In the genomic region with DNA sequence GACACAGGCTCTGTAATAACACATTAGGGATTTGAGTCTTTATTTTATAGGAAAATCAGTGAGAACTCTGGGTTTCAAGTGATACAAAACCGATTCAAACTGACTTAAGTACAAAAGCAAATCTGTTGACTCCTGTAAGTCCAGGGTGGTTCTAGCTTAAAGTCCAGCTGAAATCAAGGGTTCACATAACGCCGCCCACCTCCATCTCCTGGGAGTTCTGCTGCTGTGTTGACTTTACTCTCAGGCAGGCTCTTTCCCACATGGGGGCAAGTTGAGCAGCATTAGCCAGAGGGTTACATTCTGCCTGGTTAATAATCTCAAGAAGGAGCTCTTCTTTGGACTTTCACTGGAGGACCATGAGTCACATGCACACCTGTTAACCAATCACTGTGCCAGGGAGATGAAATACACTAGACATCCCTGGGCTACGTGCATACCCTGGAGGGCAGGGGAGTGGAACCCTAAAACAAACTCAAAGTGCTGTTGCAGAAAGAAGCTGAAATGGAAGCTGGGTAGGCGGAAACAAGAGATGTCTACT, we compare ENCODE assay signal across 1 cellular context.
A peak's percentile ranks its signal among the peaks of the same experiment; 100 is the strongest.
TF ChIP-seq lines count a peak whose summit lies in the region.

No MANE protein-coding gene starts in this region.

TF ChIP-seq in HepG2, 621 proteins besides CTCF, POLR2A, EP300 and RAD21 (continued from another document and continues in another):
- TF ChIP-seq, protein P1, sequence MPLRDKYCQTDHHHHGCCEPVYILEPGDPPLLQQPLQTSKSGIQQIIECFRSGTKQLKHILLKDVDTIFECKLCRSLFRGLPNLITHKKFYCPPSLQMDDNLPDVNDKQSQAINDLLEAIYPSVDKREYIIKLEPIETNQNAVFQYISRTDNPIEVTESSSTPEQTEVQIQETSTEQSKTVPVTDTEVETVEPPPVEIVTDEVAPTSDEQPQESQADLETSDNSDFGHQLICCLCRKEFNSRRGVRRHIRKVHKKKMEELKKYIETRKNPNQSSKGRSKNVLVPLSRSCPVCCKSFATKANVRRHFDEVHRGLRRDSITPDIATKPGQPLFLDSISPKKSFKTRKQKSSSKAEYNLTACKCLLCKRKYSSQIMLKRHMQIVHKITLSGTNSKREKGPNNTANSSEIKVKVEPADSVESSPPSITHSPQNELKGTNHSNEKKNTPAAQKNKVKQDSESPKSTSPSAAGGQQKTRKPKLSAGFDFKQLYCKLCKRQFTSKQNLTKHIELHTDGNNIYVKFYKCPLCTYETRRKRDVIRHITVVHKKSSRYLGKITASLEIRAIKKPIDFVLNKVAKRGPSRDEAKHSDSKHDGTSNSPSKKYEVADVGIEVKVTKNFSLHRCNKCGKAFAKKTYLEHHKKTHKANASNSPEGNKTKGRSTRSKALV (CRISPR knock-in tag; IDR thresholded peaks at IDR 0.05) = peak; percentile 33; the same call in 1 of the 2 replicates
- no peak for TF ChIP-seq PHF5A (CRISPR knock-in tag; IDR thresholded peaks at IDR 0.05; ENCODE audit: low read depth, unreplicated experiment)
- TF ChIP-seq ZMYM3 (CRISPR knock-in tag; IDR thresholded peaks at IDR 0.05) = peak; percentile 57; the same call in 1 of the 2 replicates
- peak; percentile 96 for TF ChIP-seq POGZ (CRISPR knock-in tag; IDR thresholded peaks at IDR 0.05)
- TF ChIP-seq ZEB1 (IDR thresholded peaks at IDR 0.05; ENCODE audit: insufficient replicate concordance, low read depth) = no peak
- 0 out of 2 replicates have a peak, but pooled peaks have one; percentile 49 for TF ChIP-seq ZKSCAN8 (CRISPR knock-in tag; IDR thresholded peaks at IDR 0.05; ENCODE audit: borderline replicate concordance)
- no peak for TF ChIP-seq RBFOX2 (IDR thresholded peaks at IDR 0.05; ENCODE audit: low read depth, low read length)
- no peak for TF ChIP-seq SUZ12 (IDR thresholded peaks at IDR 0.05; ENCODE audit: low read depth, low read length)
- TF ChIP-seq AHR (CRISPR knock-in tag; IDR thresholded peaks at IDR 0.05) = no peak
- no peak for TF ChIP-seq ZNF136 (CRISPR knock-in tag; IDR thresholded peaks at IDR 0.05; ENCODE audit: low read depth)
- no peak for TF ChIP-seq ZMAT3 (CRISPR knock-in tag; conservative IDR thresholded peaks at IDR 0.05)
- no peak for TF ChIP-seq PCBP2 (optimal IDR thresholded peaks at IDR 0.05; ENCODE audit: low read depth, low read length, poor library complexity, severe bottlenecking)
- no peak for TF ChIP-seq SMAD9 (CRISPR knock-in tag; IDR thresholded peaks at IDR 0.05)
- TF ChIP-seq, protein P2, sequence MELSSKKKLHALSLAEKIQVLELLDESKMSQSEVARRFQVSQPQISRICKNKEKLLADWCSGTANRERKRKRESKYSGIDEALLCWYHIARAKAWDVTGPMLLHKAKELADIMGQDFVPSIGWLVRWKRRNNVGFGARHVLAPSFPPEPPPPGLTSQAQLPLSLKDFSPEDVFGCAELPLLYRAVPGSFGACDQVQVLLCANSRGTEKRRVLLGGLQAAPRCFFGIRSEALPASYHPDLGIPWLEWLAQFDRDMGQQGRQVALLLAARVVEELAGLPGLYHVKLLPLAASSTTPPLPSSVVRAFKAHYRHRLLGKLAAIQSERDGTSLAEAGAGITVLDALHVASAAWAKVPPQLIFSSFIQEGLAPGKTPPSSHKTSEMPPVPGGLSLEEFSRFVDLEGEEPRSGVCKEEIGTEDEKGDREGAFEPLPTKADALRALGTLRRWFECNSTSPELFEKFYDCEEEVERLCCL (CRISPR knock-in tag; IDR thresholded peaks at IDR 0.05; ENCODE audit: borderline replicate concordance) = no peak
- TF ChIP-seq, protein P3, sequence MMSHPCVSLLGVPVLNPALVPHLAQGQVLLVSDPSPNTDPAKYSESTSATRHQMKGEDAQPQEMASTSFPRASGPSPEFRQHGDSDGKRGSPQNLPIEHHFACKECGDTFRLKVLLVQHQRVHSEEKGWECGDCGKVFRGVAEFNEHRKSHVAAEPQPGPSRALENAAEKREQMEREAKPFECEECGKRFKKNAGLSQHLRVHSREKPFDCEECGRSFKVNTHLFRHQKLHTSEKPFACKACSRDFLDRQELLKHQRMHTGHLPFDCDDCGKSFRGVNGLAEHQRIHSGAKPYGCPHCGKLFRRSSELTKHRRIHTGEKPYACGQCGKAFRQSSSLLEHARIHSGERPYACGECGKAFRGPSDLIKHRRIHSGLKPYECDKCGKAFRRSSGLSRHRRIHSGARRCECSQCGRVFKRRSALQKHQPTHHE (CRISPR knock-in tag; IDR thresholded peaks at IDR 0.05; ENCODE audit: borderline replicate concordance) = no peak
- no peak for TF ChIP-seq ZFP36L2 (CRISPR knock-in tag; IDR thresholded peaks at IDR 0.05)
- TF ChIP-seq ZNF124 (CRISPR knock-in tag; IDR thresholded peaks at IDR 0.05) = no peak
- no peak for TF ChIP-seq JUNB (CRISPR knock-in tag; IDR thresholded peaks at IDR 0.05; ENCODE audit: borderline replicate concordance)
- TF ChIP-seq ZNF451 (CRISPR knock-in tag; IDR thresholded peaks at IDR 0.05) = no peak
- peak; percentile 71 for TF ChIP-seq ZNF501 (CRISPR knock-in tag; IDR thresholded peaks at IDR 0.05)
- TF ChIP-seq, protein P4, sequence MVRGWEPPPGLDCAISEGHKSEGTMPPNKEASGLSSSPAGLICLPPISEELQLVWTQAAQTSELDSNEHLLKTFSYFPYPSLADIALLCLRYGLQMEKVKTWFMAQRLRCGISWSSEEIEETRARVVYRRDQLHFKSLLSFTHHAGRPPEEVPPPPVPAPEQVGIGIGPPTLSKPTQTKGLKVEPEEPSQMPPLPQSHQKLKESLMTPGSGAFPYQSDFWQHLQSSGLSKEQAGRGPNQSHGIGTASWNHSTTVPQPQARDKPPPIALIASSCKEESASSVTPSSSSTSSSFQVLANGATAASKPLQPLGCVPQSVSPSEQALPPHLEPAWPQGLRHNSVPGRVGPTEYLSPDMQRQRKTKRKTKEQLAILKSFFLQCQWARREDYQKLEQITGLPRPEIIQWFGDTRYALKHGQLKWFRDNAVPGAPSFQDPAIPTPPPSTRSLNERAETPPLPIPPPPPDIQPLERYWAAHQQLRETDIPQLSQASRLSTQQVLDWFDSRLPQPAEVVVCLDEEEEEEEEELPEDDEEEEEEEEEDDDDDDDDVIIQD (CRISPR knock-in tag; IDR thresholded peaks at IDR 0.05; ENCODE audit: low read depth) = peak; percentile 90
- TF ChIP-seq GATAD1 (CRISPR knock-in tag; IDR thresholded peaks at IDR 0.05) = 0 out of 2 replicates have a peak, but pooled peaks have one; percentile 37
- TF ChIP-seq ZBTB8A (CRISPR knock-in tag; IDR thresholded peaks at IDR 0.05; ENCODE audit: borderline replicate concordance, low read depth) = no peak
- TF ChIP-seq, protein P5, sequence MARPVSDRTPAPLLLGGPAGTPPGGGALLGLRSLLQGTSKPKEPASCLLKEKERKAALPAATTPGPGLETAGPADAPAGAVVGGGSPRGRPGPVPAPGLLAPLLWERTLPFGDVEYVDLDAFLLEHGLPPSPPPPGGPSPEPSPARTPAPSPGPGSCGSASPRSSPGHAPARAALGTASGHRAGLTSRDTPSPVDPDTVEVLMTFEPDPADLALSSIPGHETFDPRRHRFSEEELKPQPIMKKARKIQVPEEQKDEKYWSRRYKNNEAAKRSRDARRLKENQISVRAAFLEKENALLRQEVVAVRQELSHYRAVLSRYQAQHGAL (CRISPR knock-in tag; IDR thresholded peaks at IDR 0.05; ENCODE audit: not compliant biosample characterization) = no peak
- no peak for TF ChIP-seq ZBTB7A (CRISPR knock-in tag; IDR thresholded peaks at IDR 0.05)
- TF ChIP-seq, protein P6, sequence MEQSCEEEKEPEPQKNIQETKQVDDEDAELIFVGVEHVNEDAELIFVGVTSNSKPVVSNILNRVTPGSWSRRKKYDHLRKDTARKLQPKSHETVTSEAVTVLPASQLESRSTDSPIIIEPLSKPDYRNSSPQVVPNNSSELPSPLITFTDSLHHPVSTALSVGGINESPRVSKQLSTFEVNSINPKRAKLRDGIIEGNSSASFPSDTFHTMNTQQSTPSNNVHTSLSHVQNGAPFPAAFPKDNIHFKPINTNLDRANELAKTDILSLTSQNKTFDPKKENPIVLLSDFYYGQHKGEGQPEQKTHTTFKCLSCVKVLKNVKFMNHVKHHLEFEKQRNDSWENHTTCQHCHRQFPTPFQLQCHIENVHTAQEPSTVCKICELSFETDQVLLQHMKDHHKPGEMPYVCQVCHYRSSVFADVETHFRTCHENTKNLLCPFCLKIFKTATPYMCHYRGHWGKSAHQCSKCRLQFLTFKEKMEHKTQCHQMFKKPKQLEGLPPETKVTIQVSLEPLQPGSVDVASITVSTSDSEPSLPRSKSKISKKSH (CRISPR knock-in tag; IDR thresholded peaks at IDR 0.05; ENCODE audit: borderline replicate concordance) = no peak
- no peak for TF ChIP-seq ZNF777 (CRISPR knock-in tag; IDR thresholded peaks at IDR 0.05)
- TF ChIP-seq, protein P7, sequence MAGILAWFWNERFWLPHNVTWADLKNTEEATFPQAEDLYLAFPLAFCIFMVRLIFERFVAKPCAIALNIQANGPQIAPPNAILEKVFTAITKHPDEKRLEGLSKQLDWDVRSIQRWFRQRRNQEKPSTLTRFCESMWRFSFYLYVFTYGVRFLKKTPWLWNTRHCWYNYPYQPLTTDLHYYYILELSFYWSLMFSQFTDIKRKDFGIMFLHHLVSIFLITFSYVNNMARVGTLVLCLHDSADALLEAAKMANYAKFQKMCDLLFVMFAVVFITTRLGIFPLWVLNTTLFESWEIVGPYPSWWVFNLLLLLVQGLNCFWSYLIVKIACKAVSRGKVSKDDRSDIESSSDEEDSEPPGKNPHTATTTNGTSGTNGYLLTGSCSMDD (CRISPR knock-in tag; IDR thresholded peaks at IDR 0.05) = no peak
- TF ChIP-seq, protein P8, sequence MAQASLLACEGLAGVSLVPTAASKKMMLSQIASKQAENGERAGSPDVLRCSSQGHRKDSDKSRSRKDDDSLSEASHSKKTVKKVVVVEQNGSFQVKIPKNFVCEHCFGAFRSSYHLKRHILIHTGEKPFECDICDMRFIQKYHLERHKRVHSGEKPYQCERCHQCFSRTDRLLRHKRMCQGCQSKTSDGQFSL (CRISPR knock-in tag; IDR thresholded peaks at IDR 0.05) = no peak
- no peak for TF ChIP-seq NFE2L1 (CRISPR knock-in tag; IDR thresholded peaks at IDR 0.05; ENCODE audit: borderline replicate concordance)
- TF ChIP-seq, protein P9, sequence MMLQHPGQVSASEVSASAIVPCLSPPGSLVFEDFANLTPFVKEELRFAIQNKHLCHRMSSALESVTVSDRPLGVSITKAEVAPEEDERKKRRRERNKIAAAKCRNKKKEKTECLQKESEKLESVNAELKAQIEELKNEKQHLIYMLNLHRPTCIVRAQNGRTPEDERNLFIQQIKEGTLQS (CRISPR knock-in tag; IDR thresholded peaks at IDR 0.05) = no peak
- TF ChIP-seq, protein P10, sequence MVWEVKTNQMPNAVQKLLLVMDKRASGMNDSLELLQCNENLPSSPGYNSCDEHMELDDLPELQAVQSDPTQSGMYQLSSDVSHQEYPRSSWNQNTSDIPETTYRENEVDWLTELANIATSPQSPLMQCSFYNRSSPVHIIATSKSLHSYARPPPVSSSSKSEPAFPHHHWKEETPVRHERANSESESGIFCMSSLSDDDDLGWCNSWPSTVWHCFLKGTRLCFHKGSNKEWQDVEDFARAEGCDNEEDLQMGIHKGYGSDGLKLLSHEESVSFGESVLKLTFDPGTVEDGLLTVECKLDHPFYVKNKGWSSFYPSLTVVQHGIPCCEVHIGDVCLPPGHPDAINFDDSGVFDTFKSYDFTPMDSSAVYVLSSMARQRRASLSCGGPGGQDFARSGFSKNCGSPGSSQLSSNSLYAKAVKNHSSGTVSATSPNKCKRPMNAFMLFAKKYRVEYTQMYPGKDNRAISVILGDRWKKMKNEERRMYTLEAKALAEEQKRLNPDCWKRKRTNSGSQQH (CRISPR knock-in tag; IDR thresholded peaks at IDR 0.05; ENCODE audit: low read depth) = no peak
- no peak for TF ChIP-seq BCL6 (CRISPR knock-in tag; IDR thresholded peaks at IDR 0.05)
- TF ChIP-seq MIXL1 (CRISPR knock-in tag; IDR thresholded peaks at IDR 0.05) = no peak
- TF ChIP-seq ZFP62 (CRISPR knock-in tag; IDR thresholded peaks at IDR 0.05) = no peak
- peak; percentile 27; the same call in 1 of the 2 replicates for TF ChIP-seq RXRB (CRISPR knock-in tag; IDR thresholded peaks at IDR 0.05; ENCODE audit: borderline replicate concordance)
- TF ChIP-seq, protein P11, sequence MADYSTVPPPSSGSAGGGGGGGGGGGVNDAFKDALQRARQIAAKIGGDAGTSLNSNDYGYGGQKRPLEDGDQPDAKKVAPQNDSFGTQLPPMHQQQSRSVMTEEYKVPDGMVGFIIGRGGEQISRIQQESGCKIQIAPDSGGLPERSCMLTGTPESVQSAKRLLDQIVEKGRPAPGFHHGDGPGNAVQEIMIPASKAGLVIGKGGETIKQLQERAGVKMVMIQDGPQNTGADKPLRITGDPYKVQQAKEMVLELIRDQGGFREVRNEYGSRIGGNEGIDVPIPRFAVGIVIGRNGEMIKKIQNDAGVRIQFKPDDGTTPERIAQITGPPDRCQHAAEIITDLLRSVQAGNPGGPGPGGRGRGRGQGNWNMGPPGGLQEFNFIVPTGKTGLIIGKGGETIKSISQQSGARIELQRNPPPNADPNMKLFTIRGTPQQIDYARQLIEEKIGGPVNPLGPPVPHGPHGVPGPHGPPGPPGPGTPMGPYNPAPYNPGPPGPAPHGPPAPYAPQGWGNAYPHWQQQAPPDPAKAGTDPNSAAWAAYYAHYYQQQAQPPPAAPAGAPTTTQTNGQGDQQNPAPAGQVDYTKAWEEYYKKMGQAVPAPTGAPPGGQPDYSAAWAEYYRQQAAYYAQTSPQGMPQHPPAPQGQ (CRISPR knock-in tag; IDR thresholded peaks at IDR 0.05; ENCODE audit: borderline replicate concordance) = no peak
- peak; percentile 83 for TF ChIP-seq ZNF772 (CRISPR knock-in tag; IDR thresholded peaks at IDR 0.05)
- no peak for TF ChIP-seq ZNF678 (CRISPR knock-in tag; IDR thresholded peaks at IDR 0.05)
- TF ChIP-seq ZSCAN29 (CRISPR knock-in tag; conservative IDR thresholded peaks at IDR 0.05) = 0 out of 2 replicates have a peak, but pooled peaks have one; percentile 50
- no peak for TF ChIP-seq MYNN (CRISPR knock-in tag; IDR thresholded peaks at IDR 0.05; ENCODE audit: low read depth)
- no peak for TF ChIP-seq ATF7-NPFF (CRISPR knock-in tag; IDR thresholded peaks at IDR 0.05; ENCODE audit: low read depth)
- TF ChIP-seq, protein P12, sequence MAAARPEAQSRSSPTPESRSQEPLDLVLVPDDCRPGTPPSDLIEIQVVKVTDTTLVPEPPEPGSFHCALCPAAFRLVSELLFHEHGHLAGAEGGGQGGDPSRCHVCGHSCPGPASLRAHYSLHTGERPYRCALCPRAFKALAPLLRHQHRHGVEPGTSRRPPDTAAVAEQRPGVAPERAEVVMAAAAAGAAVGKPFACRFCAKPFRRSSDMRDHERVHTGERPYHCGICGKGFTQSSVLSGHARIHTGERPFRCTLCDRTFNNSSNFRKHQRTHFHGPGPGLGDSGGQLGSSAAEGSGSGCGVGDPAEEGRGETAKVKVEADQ (CRISPR knock-in tag; IDR thresholded peaks at IDR 0.05; ENCODE audit: borderline replicate concordance) = no peak
- TF ChIP-seq, protein P13, sequence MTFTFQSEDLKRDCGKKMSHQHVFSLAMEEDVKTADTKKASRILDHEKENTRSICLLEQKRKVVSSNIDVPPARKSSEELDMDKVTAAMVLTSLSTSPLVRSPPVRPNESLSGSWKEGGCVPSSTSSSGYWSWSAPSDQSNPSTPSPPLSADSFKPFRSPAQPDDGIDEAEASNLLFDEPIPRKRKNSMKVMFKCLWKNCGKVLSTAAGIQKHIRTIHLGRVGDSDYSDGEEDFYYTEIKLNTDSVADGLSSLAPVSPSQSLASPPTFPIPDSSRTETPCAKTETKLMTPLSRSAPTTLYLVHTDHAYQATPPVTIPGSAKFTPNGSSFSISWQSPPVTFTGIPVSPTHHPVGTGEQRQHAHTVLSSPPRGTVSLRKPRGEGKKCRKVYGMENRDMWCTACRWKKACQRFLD (CRISPR knock-in tag; IDR thresholded peaks at IDR 0.05; ENCODE audit: borderline replicate concordance) = no peak
- no peak for TF ChIP-seq ZBTB20 (CRISPR knock-in tag; IDR thresholded peaks at IDR 0.05; ENCODE audit: borderline replicate concordance, low read depth)
- TF ChIP-seq, protein P14, sequence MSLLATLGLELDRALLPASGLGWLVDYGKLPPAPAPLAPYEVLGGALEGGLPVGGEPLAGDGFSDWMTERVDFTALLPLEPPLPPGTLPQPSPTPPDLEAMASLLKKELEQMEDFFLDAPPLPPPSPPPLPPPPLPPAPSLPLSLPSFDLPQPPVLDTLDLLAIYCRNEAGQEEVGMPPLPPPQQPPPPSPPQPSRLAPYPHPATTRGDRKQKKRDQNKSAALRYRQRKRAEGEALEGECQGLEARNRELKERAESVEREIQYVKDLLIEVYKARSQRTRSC (CRISPR knock-in tag; IDR thresholded peaks at IDR 0.05; ENCODE audit: low read depth) = no peak
